ENCODE assay signal across 1 cellular context in the genomic region with DNA sequence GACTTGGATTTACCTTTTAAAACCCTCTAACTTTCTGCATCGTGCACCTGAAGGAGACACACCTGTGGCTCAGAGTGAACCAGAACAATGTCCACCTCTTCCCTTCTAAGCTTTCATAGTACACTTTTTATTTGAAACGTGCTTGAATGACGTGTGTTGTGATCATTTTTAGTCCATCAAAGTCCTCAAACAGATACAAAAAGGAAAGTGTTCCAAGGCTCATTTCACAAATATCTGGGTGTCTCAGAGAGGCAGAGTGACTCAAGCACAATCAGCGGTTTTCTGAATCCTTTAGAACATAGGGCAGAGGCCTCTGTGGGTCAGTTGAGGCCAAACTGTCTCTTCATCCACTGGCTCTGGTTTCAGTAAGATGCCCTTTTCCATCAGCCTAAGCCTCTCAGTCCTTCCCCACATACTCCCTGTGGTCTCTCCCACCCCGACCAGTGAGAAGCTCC.
TF ChIP-seq lines count a peak whose summit lies in the region.

No MANE protein-coding gene starts in this region.

TF ChIP-seq in GM12878, 131 proteins besides CTCF, POLR2A, EP300 and RAD21:
- TF ChIP-seq BACH1 (IDR thresholded peaks at IDR 0.05; ENCODE audit: borderline replicate concordance) = no peak
- no peak for TF ChIP-seq ZNF24 (IDR thresholded peaks at IDR 0.05)
- TF ChIP-seq SPI1 (IDR thresholded peaks at IDR 0.05; ENCODE audit: borderline replicate concordance, insufficient read depth, low read depth, low read length) = no peak
- TF ChIP-seq SREBF1 (IDR thresholded peaks at IDR 0.05; ENCODE audit: low read length) = no peak
- no peak for TF ChIP-seq HDAC6 (IDR thresholded peaks at IDR 0.05; ENCODE audit: unreplicated experiment)
- no peak for TF ChIP-seq KDM1A (IDR thresholded peaks at IDR 0.05; ENCODE audit: borderline replicate concordance)
- TF ChIP-seq PAX5 (IDR thresholded peaks at IDR 0.05; ENCODE audit: borderline replicate concordance, low read depth, low read length) = 0 out of 2 replicates have a peak, but pooled peaks have one; percentile 4
- TF ChIP-seq NR2F1 (conservative IDR thresholded peaks at IDR 0.05) = no peak
- TF ChIP-seq BRCA1 (IDR thresholded peaks at IDR 0.05; ENCODE audit: low read depth, low read length) = no peak
- no peak for TF ChIP-seq EGR1 (IDR thresholded peaks at IDR 0.05; ENCODE audit: borderline replicate concordance in 1 of 2, low read depth in 2 of 2, low read length in 2 of 2)
- TF ChIP-seq BHLHE40 (IDR thresholded peaks at IDR 0.05; ENCODE audit: borderline replicate concordance in 1 of 2, low read depth in 2 of 2, low read length in 1 of 2) = peak; percentile 22 to 66; a peak in 2 of 4 replicates
- TF ChIP-seq MYC (IDR thresholded peaks at IDR 0.05; ENCODE audit: insufficient read depth, insufficient read length, insufficient replicate concordance, low read length, severe bottlenecking) = no peak
- TF ChIP-seq, protein P1, sequence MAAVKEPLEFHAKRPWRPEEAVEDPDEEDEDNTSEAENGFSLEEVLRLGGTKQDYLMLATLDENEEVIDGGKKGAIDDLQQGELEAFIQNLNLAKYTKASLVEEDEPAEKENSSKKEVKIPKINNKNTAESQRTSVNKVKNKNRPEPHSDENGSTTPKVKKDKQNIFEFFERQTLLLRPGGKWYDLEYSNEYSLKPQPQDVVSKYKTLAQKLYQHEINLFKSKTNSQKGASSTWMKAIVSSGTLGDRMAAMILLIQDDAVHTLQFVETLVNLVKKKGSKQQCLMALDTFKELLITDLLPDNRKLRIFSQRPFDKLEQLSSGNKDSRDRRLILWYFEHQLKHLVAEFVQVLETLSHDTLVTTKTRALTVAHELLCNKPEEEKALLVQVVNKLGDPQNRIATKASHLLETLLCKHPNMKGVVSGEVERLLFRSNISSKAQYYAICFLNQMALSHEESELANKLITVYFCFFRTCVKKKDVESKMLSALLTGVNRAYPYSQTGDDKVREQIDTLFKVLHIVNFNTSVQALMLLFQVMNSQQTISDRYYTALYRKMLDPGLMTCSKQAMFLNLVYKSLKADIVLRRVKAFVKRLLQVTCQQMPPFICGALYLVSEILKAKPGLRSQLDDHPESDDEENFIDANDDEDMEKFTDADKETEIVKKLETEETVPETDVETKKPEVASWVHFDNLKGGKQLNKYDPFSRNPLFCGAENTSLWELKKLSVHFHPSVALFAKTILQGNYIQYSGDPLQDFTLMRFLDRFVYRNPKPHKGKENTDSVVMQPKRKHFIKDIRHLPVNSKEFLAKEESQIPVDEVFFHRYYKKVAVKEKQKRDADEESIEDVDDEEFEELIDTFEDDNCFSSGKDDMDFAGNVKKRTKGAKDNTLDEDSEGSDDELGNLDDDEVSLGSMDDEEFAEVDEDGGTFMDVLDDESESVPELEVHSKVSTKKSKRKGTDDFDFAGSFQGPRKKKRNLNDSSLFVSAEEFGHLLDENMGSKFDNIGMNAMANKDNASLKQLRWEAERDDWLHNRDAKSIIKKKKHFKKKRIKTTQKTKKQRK (IDR thresholded peaks at IDR 0.05; ENCODE audit: low read depth, low read length) = no peak
- no peak for TF ChIP-seq IRF4 (IDR thresholded peaks at IDR 0.05; ENCODE audit: low read depth, low read length)
- TF ChIP-seq MEF2A (IDR thresholded peaks at IDR 0.05; ENCODE audit: insufficient read depth, low read depth, low read length) = no peak
- TF ChIP-seq, protein P2, sequence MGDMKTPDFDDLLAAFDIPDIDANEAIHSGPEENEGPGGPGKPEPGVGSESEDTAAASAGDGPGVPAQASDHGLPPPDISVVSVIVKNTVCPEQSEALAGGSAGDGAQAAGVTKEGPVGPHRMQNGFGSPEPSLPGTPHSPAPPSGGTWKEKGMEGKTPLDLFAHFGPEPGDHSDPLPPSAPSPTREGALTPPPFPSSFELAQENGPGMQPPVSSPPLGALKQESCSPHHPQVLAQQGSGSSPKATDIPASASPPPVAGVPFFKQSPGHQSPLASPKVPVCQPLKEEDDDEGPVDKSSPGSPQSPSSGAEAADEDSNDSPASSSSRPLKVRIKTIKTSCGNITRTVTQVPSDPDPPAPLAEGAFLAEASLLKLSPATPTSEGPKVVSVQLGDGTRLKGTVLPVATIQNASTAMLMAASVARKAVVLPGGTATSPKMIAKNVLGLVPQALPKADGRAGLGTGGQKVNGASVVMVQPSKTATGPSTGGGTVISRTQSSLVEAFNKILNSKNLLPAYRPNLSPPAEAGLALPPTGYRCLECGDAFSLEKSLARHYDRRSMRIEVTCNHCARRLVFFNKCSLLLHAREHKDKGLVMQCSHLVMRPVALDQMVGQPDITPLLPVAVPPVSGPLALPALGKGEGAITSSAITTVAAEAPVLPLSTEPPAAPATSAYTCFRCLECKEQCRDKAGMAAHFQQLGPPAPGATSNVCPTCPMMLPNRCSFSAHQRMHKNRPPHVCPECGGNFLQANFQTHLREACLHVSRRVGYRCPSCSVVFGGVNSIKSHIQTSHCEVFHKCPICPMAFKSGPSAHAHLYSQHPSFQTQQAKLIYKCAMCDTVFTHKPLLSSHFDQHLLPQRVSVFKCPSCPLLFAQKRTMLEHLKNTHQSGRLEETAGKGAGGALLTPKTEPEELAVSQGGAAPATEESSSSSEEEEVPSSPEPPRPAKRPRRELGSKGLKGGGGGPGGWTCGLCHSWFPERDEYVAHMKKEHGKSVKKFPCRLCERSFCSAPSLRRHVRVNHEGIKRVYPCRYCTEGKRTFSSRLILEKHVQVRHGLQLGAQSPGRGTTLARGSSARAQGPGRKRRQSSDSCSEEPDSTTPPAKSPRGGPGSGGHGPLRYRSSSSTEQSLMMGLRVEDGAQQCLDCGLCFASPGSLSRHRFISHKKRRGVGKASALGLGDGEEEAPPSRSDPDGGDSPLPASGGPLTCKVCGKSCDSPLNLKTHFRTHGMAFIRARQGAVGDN (IDR thresholded peaks at IDR 0.05) = 0 out of 2 replicates have a peak, but pooled peaks have one; percentile 52
- TF ChIP-seq, protein P3, sequence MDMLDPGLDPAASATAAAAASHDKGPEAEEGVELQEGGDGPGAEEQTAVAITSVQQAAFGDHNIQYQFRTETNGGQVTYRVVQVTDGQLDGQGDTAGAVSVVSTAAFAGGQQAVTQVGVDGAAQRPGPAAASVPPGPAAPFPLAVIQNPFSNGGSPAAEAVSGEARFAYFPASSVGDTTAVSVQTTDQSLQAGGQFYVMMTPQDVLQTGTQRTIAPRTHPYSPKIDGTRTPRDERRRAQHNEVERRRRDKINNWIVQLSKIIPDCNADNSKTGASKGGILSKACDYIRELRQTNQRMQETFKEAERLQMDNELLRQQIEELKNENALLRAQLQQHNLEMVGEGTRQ (IDR thresholded peaks at IDR 0.05; ENCODE audit: borderline replicate concordance, low read depth, low read length) = no peak
- no peak for TF ChIP-seq SRF (IDR thresholded peaks at IDR 0.05; ENCODE audit: low read depth in 2 of 2, low read length in 2 of 2)
- TF ChIP-seq CHD2 (IDR thresholded peaks at IDR 0.05; ENCODE audit: borderline replicate concordance, low read depth, low read length) = no peak
- no peak for TF ChIP-seq CHD1 (IDR thresholded peaks at IDR 0.05; ENCODE audit: low read depth, low read length)
- TF ChIP-seq POU2F2 (IDR thresholded peaks at IDR 0.05; ENCODE audit: borderline replicate concordance, low read depth, low read length) = no peak
- TF ChIP-seq ZZZ3 (IDR thresholded peaks at IDR 0.05; ENCODE audit: control insufficient read depth, insufficient read length, low read depth) = no peak
- TF ChIP-seq TBL1XR1 (IDR thresholded peaks at IDR 0.05; ENCODE audit: low read depth, low read length) = 0 out of 2 replicates have a peak, but pooled peaks have one; percentile 2
- TF ChIP-seq, protein P4, sequence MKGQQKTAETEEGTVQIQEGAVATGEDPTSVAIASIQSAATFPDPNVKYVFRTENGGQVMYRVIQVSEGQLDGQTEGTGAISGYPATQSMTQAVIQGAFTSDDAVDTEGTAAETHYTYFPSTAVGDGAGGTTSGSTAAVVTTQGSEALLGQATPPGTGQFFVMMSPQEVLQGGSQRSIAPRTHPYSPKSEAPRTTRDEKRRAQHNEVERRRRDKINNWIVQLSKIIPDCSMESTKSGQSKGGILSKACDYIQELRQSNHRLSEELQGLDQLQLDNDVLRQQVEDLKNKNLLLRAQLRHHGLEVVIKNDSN (IDR thresholded peaks at IDR 0.05; ENCODE audit: borderline replicate concordance, extremely low read length, insufficient read depth, low read depth, low read length) = no peak
- TF ChIP-seq, protein P5, sequence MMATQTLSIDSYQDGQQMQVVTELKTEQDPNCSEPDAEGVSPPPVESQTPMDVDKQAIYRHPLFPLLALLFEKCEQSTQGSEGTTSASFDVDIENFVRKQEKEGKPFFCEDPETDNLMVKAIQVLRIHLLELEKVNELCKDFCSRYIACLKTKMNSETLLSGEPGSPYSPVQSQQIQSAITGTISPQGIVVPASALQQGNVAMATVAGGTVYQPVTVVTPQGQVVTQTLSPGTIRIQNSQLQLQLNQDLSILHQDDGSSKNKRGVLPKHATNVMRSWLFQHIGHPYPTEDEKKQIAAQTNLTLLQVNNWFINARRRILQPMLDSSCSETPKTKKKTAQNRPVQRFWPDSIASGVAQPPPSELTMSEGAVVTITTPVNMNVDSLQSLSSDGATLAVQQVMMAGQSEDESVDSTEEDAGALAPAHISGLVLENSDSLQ (IDR thresholded peaks at IDR 0.05) = 0 out of 2 replicates have a peak, but pooled peaks have one; percentile 49
- TF ChIP-seq YBX1 (IDR thresholded peaks at IDR 0.05) = no peak
